8 cellular contexts compared by ENCODE assay signal in genomic region chr1:162790985-162791357, GRCh38. TPM values are rescaled to one million over a fixed set of nuclear protein-coding genes. Genes with fewer than 3 reads are reported as not detected.
DNase-seq lines count a peak whose midpoint lies in the region; TF ChIP-seq lines count a peak whose summit lies in the region.
"Not testable (repeated sequence)": the region's sequence is repeated elsewhere in the genome, so short reads cannot be mapped to it uniquely, and the experiment has no call there.

No MANE protein-coding gene starts in this region.

- CTCF ChIA-PET in activated CD4-positive, alpha-beta memory T cell treated with anti-CD3 and anti-CD28 coated beads, Interleukin-2, amount 10 ng/mL, durations not matched to agents 7 days and 5 days (lab: Charles Lee) = not testable (repeated sequence)

- not testable (repeated sequence) for H3K4me1 Mint-ChIP-seq in IgD-negative memory B cell
- H3K4me1 Mint-ChIP-seq in activated CD4-positive, alpha-beta memory T cell treated with anti-CD3 and anti-CD28 coated beads, Interleukin-2, amount 10 ng/mL, durations not matched to agents 7 days and 5 days = peaks cover 15% of the 10 kb centered on the region

- 0% methylated on average over 7 of the region's 8 CpGs; no CpG with 5 or more reads in 1 of the 2 donors for WGBS in transverse colon (ENCODE audit: low coverage in 1 of 2), 2 donors

- not testable (repeated sequence) for H3K9me3 ChIP-seq in iPS-18c (ENCODE audit: control insufficient read depth, insufficient read depth, low read length); neutrophil; transverse colon

- H3K27ac ChIP-seq in dorsolateral prefrontal cortex (peak overlapping the region in 48 of 59 donors; percentile 15 to 99 (median 92)), neutrophil (peak overlapping the region; percentile 62), transverse colon (peak overlapping the region; percentile 84 to 91 (median 87))

- intact Hi-C loops in dorsolateral prefrontal cortex (cut with DNase I); transverse colon (cut with DNase I; ENCODE audit: low total_unique reads): not testable (repeated sequence)

- H3K9me3 Mint-ChIP-seq in IgD-negative memory B cell; activated CD4-positive, alpha-beta memory T cell treated with anti-CD3 and anti-CD28 coated beads, Interleukin-2, amount 10 ng/mL, durations not matched to agents 7 days and 5 days: not testable (repeated sequence)

- not testable (repeated sequence) for H3K36me3 Mint-ChIP-seq in IgD-negative memory B cell
- H3K36me3 Mint-ChIP-seq in activated CD4-positive, alpha-beta memory T cell treated with anti-CD3 and anti-CD28 coated beads, Interleukin-2, amount 10 ng/mL, durations not matched to agents 7 days and 5 days (ENCODE audit: low read depth) = peaks cover 10% of the 10 kb centered on the region

- not testable (repeated sequence) for TF ChIP-seq POLR2A in transverse colon (IDR thresholded peaks at IDR 0.05)

- H3K4me3 Mint-ChIP-seq in IgD-negative memory B cell = peak overlapping the region; percentile 92 to 99 (median 96)
- H3K4me3 Mint-ChIP-seq in activated CD4-positive, alpha-beta memory T cell treated with anti-CD3 and anti-CD28 coated beads, Interleukin-2, amount 10 ng/mL, durations not matched to agents 7 days and 5 days = peak overlapping the region; percentile 86

- H3K27me3 Mint-ChIP-seq in IgD-negative memory B cell; activated CD4-positive, alpha-beta memory T cell treated with anti-CD3 and anti-CD28 coated beads, Interleukin-2, amount 10 ng/mL, durations not matched to agents 7 days and 5 days: not testable (repeated sequence)

- not testable (repeated sequence) for H3K36me3 ChIP-seq in neutrophil, transverse colon

- H3K27ac Mint-ChIP-seq in IgD-negative memory B cell = peak overlapping the region; percentile 86 to 97 (median 97)
- peak overlapping the region; percentile 91 for H3K27ac Mint-ChIP-seq in activated CD4-positive, alpha-beta memory T cell treated with anti-CD3 and anti-CD28 coated beads, Interleukin-2, amount 10 ng/mL, durations not matched to agents 7 days and 5 days

- not testable (repeated sequence) for H3K4me1 ChIP-seq in neutrophil (ENCODE audit: control insufficient read depth in 1 of 2, insufficient read depth in 1 of 2, low read depth in 1 of 2, low read length in 1 of 2); transverse colon

- H3K4me3 ChIP-seq in dorsolateral prefrontal cortex = peak overlapping the region in 58 of 59 donors; percentile 34 to 78 (median 60)
- H3K4me3 ChIP-seq in iPS-18c (ENCODE audit: insufficient read depth, low read depth, low read length) = peak overlapping the region; percentile 44
- H3K4me3 ChIP-seq in neutrophil (ENCODE audit: low read depth in 1 of 2, low read length in 1 of 2) = peak overlapping the region; percentile 58 to 60
- peak overlapping the region; percentile 11 to 60 (median 34) for H3K4me3 ChIP-seq in transverse colon

- TF ChIP-seq EP300 in transverse colon (IDR thresholded peaks at IDR 0.05; ENCODE audit: low read depth) = not testable (repeated sequence)

- H3K27me3 ChIP-seq in dorsolateral prefrontal cortex, neutrophil, transverse colon: not testable (repeated sequence)

- in situ Hi-C loops in transverse colon (cut with MboI; ENCODE audit: low pct_ligation_motif_present in 1 of 4, low pct_unique_long_range_greater_than_20kb in 1 of 4, low sequenced_read_pairs in 3 of 4) = loop anchor here in 2 of 4 donors (25.0 kb wide), 1 partner anchor 179 kb away; no protein-coding TSS in a partner anchor

- POLR2A ChIA-PET in activated CD4-positive, alpha-beta memory T cell treated with anti-CD3 and anti-CD28 coated beads, Interleukin-2, amount 10 ng/mL, durations not matched to agents 7 days and 5 days (lab: Charles Lee) = not testable (repeated sequence)

- not testable (repeated sequence) for TF ChIP-seq CTCF in dorsolateral prefrontal cortex (IDR thresholded peaks at IDR 0.05 in 54 of 56, conservative IDR thresholded peaks at IDR 0.05 in 2 of 56; ENCODE audit: low read depth in 1 of 56, partially characterized antibody in 56 of 56); neutrophil (IDR thresholded peaks at IDR 0.05); transverse colon (IDR thresholded peaks at IDR 0.05)

- DNase-seq in Daoy (ENCODE audit: low read depth) = peak; percentile 7
- peak; percentile 73 for DNase-seq in NCI-H69 (lab: John Stamatoyannopoulos, UW)
- DNase-seq in activated CD4-positive, alpha-beta memory T cell treated with anti-CD3 and anti-CD28 coated beads, Interleukin-2, amount 10 ng/mL, durations not matched to agents 7 days and 5 days; transverse colon: not testable (repeated sequence)
- DNase-seq in dorsolateral prefrontal cortex = peak in 1 of 10 donors; percentile 10

RNA-seq across cellular contexts. Expression of gene HSD17B7, which starts 0.5 kb away (rescaled TPM):
- 10.6 and 11.8 TPM in 2 replicates for total RNA-seq in Daoy (2014; rRNA removed; shearing (Covaris generic))
- 26.6 TPM for polyA plus RNA-seq in IgD-negative memory B cell
- total RNA-seq in activated CD4-positive, alpha-beta memory T cell treated with anti-CD3 and anti-CD28 coated beads, Interleukin-2, amount 10 ng/mL, durations not matched to agents 7 days and 5 days = 10 to 100 TPM; 33.0 to 39.4 TPM
- total RNA-seq in dorsolateral prefrontal cortex (10 to 100 TPM; 11.5 to 41.2 (median 23.6) TPM), transverse colon (100 to 1,000 TPM in 1 of 4 donors, 10 to 100 TPM in 3; 13.1 to 129 (median 17.5) TPM)
